1 cellular context compared by ENCODE assay signal in genomic region chrX:108737754-108738153, GRCh38.
TF ChIP-seq lines count a peak whose summit lies in the region.

No MANE protein-coding gene starts in this region.

TF ChIP-seq in HEK293, 187 proteins besides CTCF, POLR2A, EP300 and RAD21:
- TF ChIP-seq ZNF398 (tag by site-specific recombination; IDR thresholded peaks at IDR 0.05) (peak; percentile 77), INSM2 (tag by site-specific recombination; IDR thresholded peaks at IDR 0.05) (no peak), ZNF366 (tag by site-specific recombination; conservative IDR thresholded peaks at IDR 0.05) (peak; percentile 46; the same call in 1 of the 2 replicates), OVOL3 (tag by site-specific recombination; IDR thresholded peaks at IDR 0.05) (no peak), PRDM1 (tag by site-specific recombination; IDR thresholded peaks at IDR 0.05) (peak; percentile 77; the same call in 1 of the 2 replicates)
